22 cellular contexts compared by ENCODE assay signal in the genomic region with DNA sequence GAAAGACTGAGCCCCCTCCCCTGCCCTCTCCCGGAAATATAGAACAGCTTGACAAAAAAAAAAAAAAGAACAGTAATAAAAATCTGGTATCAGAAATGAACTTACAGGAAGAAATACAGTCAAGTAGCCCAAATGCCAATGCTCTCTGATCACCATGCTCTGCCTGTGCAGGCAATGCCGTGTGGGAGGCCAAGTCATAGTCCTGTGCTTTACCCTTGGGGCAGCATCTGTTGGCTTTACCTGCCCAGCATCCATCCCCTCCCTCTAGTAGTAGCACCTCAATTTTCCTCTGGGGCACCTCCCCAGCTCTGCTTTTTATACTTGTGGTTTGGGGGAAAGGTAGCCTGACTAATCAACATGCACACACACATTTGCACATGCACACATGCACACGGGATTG.
"Had no signal": no experiment of that assay in that cellular context is flagged by ENCODE, and none has a peak within 500 bp of the region (broad histone marks: within the 10 kb centered on the region; RNA-seq: fewer than 3 reads in every experiment).

No MANE protein-coding gene starts in this region.

- H3K4me1 ChIP-seq: lower lobe of right lung had no signal

- H3K27ac ChIP-seq: coronary artery, dorsolateral prefrontal cortex, esophagus muscularis mucosa, foreskin keratinocyte, gastroesophageal sphincter, heart left ventricle, hepatocyte, left ventricle myocardium inferior, lower lobe of right lung had no signal

- H3K9me3 Mint-ChIP-seq: immature natural killer cell, mesothelial cell of epicardium had no signal

- H3K4me2 ChIP-seq: hepatocyte had no signal

- DNase-seq: dermis blood vessel endothelial cell; dorsolateral prefrontal cortex; effector CD4-positive, alpha-beta T cell; effector memory CD4-positive, alpha-beta T cell; heart left ventricle; hypothalamus; immature natural killer cell; islet precursor cell; kidney; kidney glomerular epithelial cell; left colon; left ventricle myocardium inferior; lower lobe of right lung; mesenchymal stem cell; mucosa of descending colon; naive B cell had no signal

- H3K4me3 Mint-ChIP-seq: immature natural killer cell, mesothelial cell of epicardium, naive B cell had no signal

- H3K36me3 ChIP-seq: heart left ventricle, lower lobe of right lung had no signal

- H2AFZ ChIP-seq: hepatocyte had no signal

- H3K79me2 ChIP-seq: hepatocyte had no signal

- H3K27ac Mint-ChIP-seq: immature natural killer cell, mesothelial cell of epicardium, naive B cell had no signal

- ATAC-seq: foreskin keratinocyte, gastroesophageal sphincter, left colon, lower lobe of right lung, mucosa of descending colon had no signal

- H3K27me3 ChIP-seq: dorsolateral prefrontal cortex, esophagus muscularis mucosa, foreskin keratinocyte, gastroesophageal sphincter, heart left ventricle, hepatocyte had no signal

- H3K4me3 ChIP-seq: coronary artery, dorsolateral prefrontal cortex, esophagus muscularis mucosa, gastroesophageal sphincter, heart left ventricle, hepatocyte, left ventricle myocardium inferior, lower lobe of right lung, mucosa of descending colon had no signal

- H3K4me1 Mint-ChIP-seq: immature natural killer cell, naive B cell had no signal

- H3K27me3 Mint-ChIP-seq: naive B cell had no signal

- H3K36me3 Mint-ChIP-seq: immature natural killer cell, mesothelial cell of epicardium, naive B cell had no signal
